22 cellular contexts compared by ENCODE assay signal in genomic region chr3:24373198-24373959, GRCh38.
DNase-seq lines count a peak whose midpoint lies in the region; ATAC-seq and TF ChIP-seq lines count a peak whose summit lies in the region.
"Had no signal": no experiment of that assay in that cellular context is flagged by ENCODE, and none has a peak within 500 bp of the region (broad histone marks: within the 10 kb centered on the region; RNA-seq: fewer than 3 reads in every experiment).

No MANE protein-coding gene starts in this region.

- H3K27ac Mint-ChIP-seq in activated CD4-positive, alpha-beta memory T cell treated with anti-CD3 and anti-CD28 coated beads, Interleukin-2, amount 10 ng/mL, durations not matched to agents 7 days and 5 days = no peak overlapping the region
- H3K27ac Mint-ChIP-seq: CD4-positive, alpha-beta T cell; natural killer cell had no signal

- no peaks in the 10 kb centered on the region for H3K4me1 Mint-ChIP-seq in activated CD4-positive, alpha-beta memory T cell treated with anti-CD3 and anti-CD28 coated beads, Interleukin-2, amount 10 ng/mL, durations not matched to agents 7 days and 5 days
- H3K4me1 Mint-ChIP-seq: natural killer cell had no signal

- H3K27me3 Mint-ChIP-seq in activated CD4-positive, alpha-beta memory T cell treated with anti-CD3 and anti-CD28 coated beads, Interleukin-2, amount 10 ng/mL, durations not matched to agents 7 days and 5 days = no peaks in the 10 kb centered on the region
- H3K27me3 Mint-ChIP-seq: CD4-positive, alpha-beta T cell had no signal

- H3K9me3 ChIP-seq in colonic mucosa = no peaks in the 10 kb centered on the region
- H3K9me3 ChIP-seq in left lung = no peaks in the 10 kb centered on the region
- H3K9me3 ChIP-seq: SK-N-SH, testis had no signal

- TF ChIP-seq CTCF in colonic mucosa (IDR thresholded peaks at IDR 0.05) (no peak), left lung (IDR thresholded peaks at IDR 0.05) (no peak)

- H3K4me3 ChIP-seq in colonic mucosa = no peak overlapping the region
- no peak overlapping the region for H3K4me3 ChIP-seq in left lung
- H3K4me3 ChIP-seq: dorsolateral prefrontal cortex, GM12878, testis had no signal

- H3K36me3 Mint-ChIP-seq in activated CD4-positive, alpha-beta memory T cell treated with anti-CD3 and anti-CD28 coated beads, Interleukin-2, amount 10 ng/mL, durations not matched to agents 7 days and 5 days (ENCODE audit: low read depth) = no peaks in the 10 kb centered on the region
- H3K36me3 Mint-ChIP-seq: natural killer cell had no signal

- H3K9me3 Mint-ChIP-seq in activated CD4-positive, alpha-beta memory T cell treated with anti-CD3 and anti-CD28 coated beads, Interleukin-2, amount 10 ng/mL, durations not matched to agents 7 days and 5 days = no peaks in the 10 kb centered on the region
- H3K9me3 Mint-ChIP-seq: CD4-positive, alpha-beta T cell had no signal

- DNase-seq in NCI-H69 (lab: John Stamatoyannopoulos, UW) = peak; percentile 74
- DNase-seq in colonic mucosa = peak; percentile 52
- peak in 1 of 2 donors; percentile 55 for DNase-seq in left lung
- peak; percentile 64 for DNase-seq in renal cortical epithelial cell (ENCODE audit: low read depth)
- DNase-seq in effector CD4-positive, alpha-beta T cell = no peak
- no peak for DNase-seq in activated CD4-positive, alpha-beta memory T cell treated with anti-CD3 and anti-CD28 coated beads, Interleukin-2, amount 10 ng/mL, durations not matched to agents 7 days and 5 days
- DNase-seq: activated CD4-positive, alpha-beta T cell treated with anti-CD3 and anti-CD28 coated beads for 1 hour; brain microvascular endothelial cell; CD4-positive, alpha-beta T cell; DMS53; dorsolateral prefrontal cortex; HCEC 1CT; IMR-90; MM.1S; natural killer cell; SK-N-SH; T1000; testis had no signal

- peak overlapping the region; percentile 12 for H3K27ac ChIP-seq in colonic mucosa
- no peak overlapping the region for H3K27ac ChIP-seq in left lung
- H3K27ac ChIP-seq: brain microvascular endothelial cell, epithelial cell of prostate, testis had no signal

- H3K36me3 ChIP-seq in colonic mucosa (no peaks in the 10 kb centered on the region), left lung (no peaks in the 10 kb centered on the region)
- H3K36me3 ChIP-seq: brain microvascular endothelial cell had no signal

- intact Hi-C loops in colonic mucosa (cut with DNase I) (no loop called here), left lung (cut with DNase I) (no loop called here)

- peaks cover 4% of the 10 kb centered on the region for H3K4me1 ChIP-seq in colonic mucosa
- H3K4me1 ChIP-seq in left lung = no peaks in the 10 kb centered on the region
- H3K4me1 ChIP-seq: testis had no signal

- no peak overlapping the region for H3K4me3 Mint-ChIP-seq in activated CD4-positive, alpha-beta memory T cell treated with anti-CD3 and anti-CD28 coated beads, Interleukin-2, amount 10 ng/mL, durations not matched to agents 7 days and 5 days
- H3K4me3 Mint-ChIP-seq: CD4-positive, alpha-beta T cell; natural killer cell had no signal

- ATAC-seq in left lung = peak; percentile 73
- no peak for ATAC-seq in GM21526 (IDR thresholded peaks at IDR 0.05; ENCODE audit: low FRiP score, unreplicated experiment)
- ATAC-seq in HG03095 (IDR thresholded peaks at IDR 0.05; ENCODE audit: unreplicated experiment) = no peak
- ATAC-seq: GM12878, natural killer cell had no signal

- H3K27me3 ChIP-seq in colonic mucosa (no peaks in the 10 kb centered on the region), left lung (no peaks in the 10 kb centered on the region)
- H3K27me3 ChIP-seq: brain microvascular endothelial cell, dorsolateral prefrontal cortex, testis had no signal

- POLR2A ChIA-PET in activated CD4-positive, alpha-beta memory T cell treated with anti-CD3 and anti-CD28 coated beads, Interleukin-2, amount 10 ng/mL, durations not matched to agents 7 days and 5 days (lab: Charles Lee) = no interaction called here

- CTCF ChIA-PET in activated CD4-positive, alpha-beta memory T cell treated with anti-CD3 and anti-CD28 coated beads, Interleukin-2, amount 10 ng/mL, durations not matched to agents 7 days and 5 days (lab: Charles Lee) = no interaction called here

- no peak overlapping the region for H3K9ac ChIP-seq in colonic mucosa (ENCODE audit: low read depth in 2 of 2, low read length in 2 of 2)
- H3K9ac ChIP-seq: SK-N-SH had no signal

Comparison
In these comparisons a context has a peak if more than half of its experiments do, and no peak if none do; other contexts are left out.
1. DNase-seq: peak in NCI-H69 (single experiment), colonic mucosa (single experiment) and renal cortical epithelial cell (single experiment); none in effector CD4-positive, alpha-beta T cell (single experiment) and activated CD4-positive, alpha-beta memory T cell treated with anti-CD3 and anti-CD28 coated beads, Interleukin-2, amount 10 ng/mL, durations not matched to agents 7 days and 5 days (single experiment).